8 cellular contexts compared by ENCODE assay signal in genomic region chr10:79285315-79286185, GRCh38.
DNase-seq lines count a peak whose midpoint lies in the region; ATAC-seq and TF ChIP-seq lines count a peak whose summit lies in the region.

No MANE protein-coding gene starts in this region.

- H3K27me3 ChIP-seq in heart left ventricle (no peaks in the 10 kb centered on the region), upper lobe of right lung (no peaks in the 10 kb centered on the region)

- intact Hi-C loops in heart left ventricle (cut with DNase I) (loop anchor here in 3 of 10 donors (1.0 to 10.0 kb wide), 3 partner anchors 33 to 61 kb away; no protein-coding TSS in a partner anchor), upper lobe of right lung (cut with DNase I) (no loop called here)

- peak; percentile 28 for DNase-seq in RPMI8226
- no peak for DNase-seq in heart left ventricle
- DNase-seq in upper lobe of right lung = no peak
- no peak for DNase-seq in NCI-H1048 (lab: John Stamatoyannopoulos, UW)
- DNase-seq in COLO829 (ENCODE audit: low spot score) = no peak
- DNase-seq in NCI-H510A (lab: John Stamatoyannopoulos, UW) = no peak

- H3K36me3 ChIP-seq in heart left ventricle (peaks cover 0 to 88% (median 66%) of the 10 kb centered on the region in 9 donors), upper lobe of right lung (peaks cover 44% of the 10 kb centered on the region)

- TF ChIP-seq POLR2A in heart left ventricle (IDR thresholded peaks at IDR 0.05) = no peak

- H3K4me3 ChIP-seq in heart left ventricle (peak overlapping the region in 1 of 12 donors; percentile 5), upper lobe of right lung (no peak overlapping the region)

- 74 to 78% (median 75%) methylated on average over 12 of the region's 12 CpGs for WGBS in heart left ventricle, 4 donors

- TF ChIP-seq CTCF in heart left ventricle (IDR thresholded peaks at IDR 0.05) (no peak), upper lobe of right lung (IDR thresholded peaks at IDR 0.05) (no peak)

- H3K4me1 ChIP-seq in heart left ventricle = peaks cover 6 to 73% (median 40%) of the 10 kb centered on the region in 12 donors
- H3K4me1 ChIP-seq in upper lobe of right lung = peaks cover 35% of the 10 kb centered on the region

- ATAC-seq in GM18861 (IDR thresholded peaks at IDR 0.05; ENCODE audit: unreplicated experiment) = peak; percentile 67
- peak; percentile 49 for ATAC-seq in HG02588 (IDR thresholded peaks at IDR 0.05; ENCODE audit: unreplicated experiment)
- peak in 1 of 4 donors; percentile 5 for ATAC-seq in heart left ventricle
- ATAC-seq in upper lobe of right lung = peak; percentile 7

- H3K9me3 ChIP-seq in heart left ventricle = no peaks in the 10 kb centered on the region
- H3K9me3 ChIP-seq in upper lobe of right lung = no peaks in the 10 kb centered on the region

- H3K27ac ChIP-seq in heart left ventricle (peak overlapping the region in 11 of 12 donors; percentile 23 to 89 (median 49)), upper lobe of right lung (peak overlapping the region; percentile 84)
